ENCODE assay signal across 9 cellular contexts in the genomic region with DNA sequence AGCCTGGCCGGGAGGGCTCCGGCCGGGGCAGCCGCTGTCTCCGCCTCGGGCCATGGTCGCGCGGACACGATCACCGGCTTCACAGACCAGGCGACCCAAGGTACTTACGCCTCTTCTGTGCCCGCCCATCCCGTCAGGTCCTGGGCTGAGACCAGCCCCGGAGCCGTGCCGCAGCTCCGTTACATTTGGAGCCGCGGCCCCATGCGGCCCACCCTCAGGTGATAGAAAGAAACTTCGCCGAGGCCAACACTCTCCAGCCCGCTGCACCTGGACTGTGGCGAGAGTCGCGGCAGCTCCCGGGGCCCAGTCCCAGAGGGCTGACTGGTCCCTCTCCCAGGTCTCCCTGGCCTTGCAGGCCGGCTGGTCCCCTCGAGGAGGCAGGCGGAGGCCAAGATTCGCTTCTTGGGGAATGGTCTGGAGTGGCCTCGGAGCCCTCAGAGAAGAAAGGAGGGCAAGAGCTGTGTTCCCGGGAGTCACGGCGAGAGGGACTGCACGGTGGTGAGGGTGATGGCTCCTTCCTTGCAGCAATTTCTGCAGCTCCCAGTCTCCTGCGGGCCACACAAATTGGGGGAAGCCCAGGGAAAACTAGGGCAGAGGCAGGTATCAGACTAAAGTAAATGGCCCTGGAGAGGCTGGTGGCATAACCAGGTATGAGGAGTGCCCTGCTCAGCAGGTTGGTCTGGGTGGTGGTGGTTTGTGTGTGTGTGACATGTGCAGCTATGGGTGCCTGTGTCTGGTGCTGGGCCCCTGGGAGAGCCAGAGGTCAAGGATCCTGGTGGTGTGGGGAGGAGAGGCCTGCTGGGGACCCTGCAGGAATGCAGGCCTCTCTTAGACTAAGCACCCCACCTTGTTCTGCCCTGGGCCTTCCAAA.
DNase-seq lines count a peak whose midpoint lies in the region; ATAC-seq and TF ChIP-seq lines count a peak whose summit lies in the region.
"Had no signal": no experiment of that assay in that cellular context is flagged by ENCODE, and none has a peak within 500 bp of the region (broad histone marks: within the 10 kb centered on the region; RNA-seq: fewer than 3 reads in every experiment).

No MANE protein-coding gene starts in this region.

- no peak overlapping the region for H3K27ac Mint-ChIP-seq in effector memory CD8-positive, alpha-beta T cell
- H3K27ac Mint-ChIP-seq in nephron, result no peak overlapping the region

- H3K27me3 ChIP-seq in BLaER1, result peaks cover 92% of the 10 kb centered on the region

- peaks cover 3 to 8% of the 10 kb centered on the region in 2 donors for H3K4me1 Mint-ChIP-seq in effector memory CD8-positive, alpha-beta T cell (ENCODE audit: low read depth in 2 of 2)
- peaks cover 14% of the 10 kb centered on the region for H3K4me1 Mint-ChIP-seq in nephron

- DNase-seq in HFF-Myc (ENCODE audit: extremely low read depth, low read depth) (no peak), NCI-H2196 treated with DMSO at 0.1 percent for 48 hours (lab: John Stamatoyannopoulos, UW; ENCODE audit: unreplicated experiment) (no peak), SW480 (ENCODE audit: low spot score) (no peak), cerebellar nuclear complex (lab: John Stamatoyannopoulos, UW) (no peak)
- no peak for DNase-seq in effector memory CD8-positive, alpha-beta T cell
- DNase-seq: SIG-M5 had no signal

- peaks cover 18% of the 10 kb centered on the region; the same call in 1 of the 2 replicates for H3K9me3 ChIP-seq in BLaER1

- H4K20me1 ChIP-seq in BLaER1, result peaks cover 70% of the 10 kb centered on the region

- no peaks in the 10 kb centered on the region for H3K36me3 ChIP-seq in BLaER1

- H3K4me1 ChIP-seq in BLaER1, result peaks cover 19% of the 10 kb centered on the region

- peaks cover 16% of the 10 kb centered on the region for H3K36me3 Mint-ChIP-seq in effector memory CD8-positive, alpha-beta T cell (ENCODE audit: insufficient read depth)
- H3K36me3 Mint-ChIP-seq in nephron (ENCODE audit: low read depth), result no peaks in the 10 kb centered on the region

- H3K27ac ChIP-seq in BLaER1, result no peak overlapping the region

- peak overlapping the region; percentile 93 for H3K4me2 ChIP-seq in BLaER1

- H3K4me3 Mint-ChIP-seq in effector memory CD8-positive, alpha-beta T cell, result peak overlapping the region; percentile 54 to 64
- H3K4me3 Mint-ChIP-seq in nephron, result peak overlapping the region; percentile 57 to 81 (median 71)

- no peak for ATAC-seq in effector memory CD8-positive, alpha-beta T cell (replicated peaks)
- no peak for ATAC-seq in HG03025 (IDR thresholded peaks at IDR 0.05; ENCODE audit: low FRiP score, unreplicated experiment)

- no peak overlapping the region for H3K9ac ChIP-seq in BLaER1

- no peaks in the 10 kb centered on the region for H3K9me3 Mint-ChIP-seq in effector memory CD8-positive, alpha-beta T cell
- H3K9me3 Mint-ChIP-seq in nephron, result no peaks in the 10 kb centered on the region

- H3K4me3 ChIP-seq in BLaER1 (peak overlapping the region; percentile 64), HFF-Myc (replicated peaks; ENCODE audit: low read depth, low read length) (peak overlapping the region; percentile 29)

- peaks cover 73 to 92% of the 10 kb centered on the region in 2 donors for H3K27me3 Mint-ChIP-seq in effector memory CD8-positive, alpha-beta T cell
- H3K27me3 Mint-ChIP-seq in nephron (ENCODE audit: low read depth), result peaks cover 96% of the 10 kb centered on the region

- TF ChIP-seq CTCF in HFF-Myc (IDR thresholded peaks at IDR 0.05; ENCODE audit: low read depth, low read length, missing control alignments) (no peak), nephron (IDR thresholded peaks at IDR 0.05; ENCODE audit: unreplicated experiment in 3 of 3) (no peak)
